ENCODE assay signal across 15 cellular contexts in genomic region chr21:41929248-41929647, GRCh38. TPM values are rescaled to one million over a fixed set of nuclear protein-coding genes. Genes with fewer than 3 reads are reported as not detected.
DNase-seq lines count a peak whose midpoint lies in the region; ATAC-seq and TF ChIP-seq lines count a peak whose summit lies in the region.
"Had no signal": no experiment of that assay in that cellular context is flagged by ENCODE, and none has a peak within 500 bp of the region (broad histone marks: within the 10 kb centered on the region; RNA-seq: fewer than 3 reads in every experiment).

No MANE protein-coding gene starts in this region.

- peak in 2 of 7 donors; percentile 11 to 22 for DNase-seq in adrenal gland
- no peak for DNase-seq in mesothelial cell of epicardium (ENCODE audit: low spot score in 2 of 2, unreplicated experiment in 2 of 2)
- DNase-seq in HFFc6 = no peak
- DNase-seq in SW 1271 (lab: John Stamatoyannopoulos, UW) = no peak
- DNase-seq in PC-9 = no peak
- DNase-seq: activated CD8-positive, alpha-beta memory T cell treated with anti-CD3 and anti-CD28 coated beads, Interleukin-2, amount 50 U/mL, for 4 hours; activated naive CD4-positive, alpha-beta T cell; erythroblast; heart left ventricle; mesendoderm; NCI-H774 had no signal

- POLR2A ChIA-PET in PC-9 (lab: Charles Lee; ENCODE audit: unreplicated experiment) = no interaction called here

- H3K4me3 Mint-ChIP-seq in IgD-negative memory B cell = peak overlapping the region in 2 of 4 donors; percentile 22 to 63
- no peak overlapping the region for H3K4me3 Mint-ChIP-seq in mesothelial cell of epicardium
- H3K4me3 Mint-ChIP-seq in HFFc6 = no peak overlapping the region

- H3K27me3 ChIP-seq in BLaER1 treated with 17β-estradiol and CSF1 and Interleukin-3, amounts not matched to agents 10 nM and 100 nM = no peaks in the 10 kb centered on the region
- no peaks in the 10 kb centered on the region for H3K27me3 ChIP-seq in adrenal gland
- H3K27me3 ChIP-seq in PC-9 (ENCODE audit: insufficient read depth, low read depth) = no peaks in the 10 kb centered on the region
- H3K27me3 ChIP-seq: body of pancreas, heart left ventricle had no signal

- peak overlapping the region in 2 of 11 experiments; percentile 2 to 63; a peak in 3 of 22 replicates for H3K9ac ChIP-seq in BLaER1 treated with 17β-estradiol and CSF1 and Interleukin-3, amounts not matched to agents 10 nM and 100 nM

- no peaks in the 10 kb centered on the region for H3K9me3 ChIP-seq in BLaER1 treated with 17β-estradiol and CSF1 and Interleukin-3, amounts not matched to agents 10 nM and 100 nM (replicated peaks in 1 of 11)
- H3K9me3 ChIP-seq in adrenal gland (replicated peaks in 1 of 3) (no peaks in the 10 kb centered on the region), PC-9 (ENCODE audit: insufficient read depth, low read depth) (no peaks in the 10 kb centered on the region)
- H3K9me3 ChIP-seq: body of pancreas, heart left ventricle had no signal

- WGBS in adrenal gland, 4 donors = 60 to 80% (median 73%) methylated on average over 1 to 5 of the region's 5 CpGs

- peak overlapping the region in 10 of 11 experiments; percentile 4 to 90 (median 86); a peak in 17 of 22 replicates for H3K27ac ChIP-seq in BLaER1 treated with 17β-estradiol and CSF1 and Interleukin-3, amounts not matched to agents 10 nM and 100 nM
- peak overlapping the region; percentile 1 to 96 (median 93) for H3K27ac ChIP-seq in adrenal gland
- no peak overlapping the region for H3K27ac ChIP-seq in PC-9

- H3K9me3 Mint-ChIP-seq in IgD-negative memory B cell (no peaks in the 10 kb centered on the region), mesothelial cell of epicardium (no peaks in the 10 kb centered on the region), HFFc6 (no peaks in the 10 kb centered on the region)

- ATAC-seq in HG03439 (IDR thresholded peaks at IDR 0.05; ENCODE audit: unreplicated experiment) = no peak
- ATAC-seq: body of pancreas had no signal

- H2AFZ ChIP-seq in PC-9 = no peak overlapping the region

- H3K27me3 Mint-ChIP-seq in IgD-negative memory B cell = peaks cover 9% of the 10 kb centered on the region
- H3K27me3 Mint-ChIP-seq in mesothelial cell of epicardium (ENCODE audit: low read depth) = no peaks in the 10 kb centered on the region
- H3K27me3 Mint-ChIP-seq in HFFc6 (ENCODE audit: insufficient read depth) = no peaks in the 10 kb centered on the region

- CTCF ChIA-PET in PC-9 (lab: Charles Lee) = no interaction called here

- no TSS peak for BruUV-seq in PC-9 (replicated peaks; lab: Mats Ljungman, UMichigan)

- no peaks in the 10 kb centered on the region for H3K36me3 ChIP-seq in BLaER1 treated with 17β-estradiol and CSF1 and Interleukin-3, amounts not matched to agents 10 nM and 100 nM
- no peaks in the 10 kb centered on the region for H3K36me3 ChIP-seq in adrenal gland (replicated peaks in 1 of 2)
- no peaks in the 10 kb centered on the region for H3K36me3 ChIP-seq in PC-9 (ENCODE audit: low read depth)
- H3K36me3 ChIP-seq: heart left ventricle had no signal

- no peaks in the 10 kb centered on the region for H3K9me2 ChIP-seq in PC-9 (ENCODE audit: insufficient read depth)

- TF ChIP-seq CTCF in adrenal gland (IDR thresholded peaks at IDR 0.05) (no peak), mesothelial cell of epicardium (IDR thresholded peaks at IDR 0.05; ENCODE audit: unreplicated experiment) (no peak), HFFc6 (IDR thresholded peaks at IDR 0.05) (no peak), PC-9 (conservative IDR thresholded peaks at IDR 0.05) (no peak)

- H4K20me1 ChIP-seq in BLaER1 treated with 17β-estradiol and CSF1 and Interleukin-3, amounts not matched to agents 10 nM and 100 nM = 0 out of 22 replicates have a peak, but pooled peaks cover 0 to 5% (median 0%) of the 10 kb centered on the region in 11 experiments
- H4K20me1 ChIP-seq in PC-9 (ENCODE audit: insufficient read depth) = no peaks in the 10 kb centered on the region

- 0 out of 20 replicates have a peak overlapping the region, but pooled peaks of 1 of the 10 experiments have one; percentile 32 for H3K4me3 ChIP-seq in BLaER1 treated with 17β-estradiol and CSF1 and Interleukin-3, amounts not matched to agents 10 nM and 100 nM
- H3K4me3 ChIP-seq in adrenal gland (no peak overlapping the region), PC-9 (no peak overlapping the region)
- H3K4me3 ChIP-seq: body of pancreas, heart left ventricle had no signal

- H3K36me3 Mint-ChIP-seq in IgD-negative memory B cell (peaks cover 1% of the 10 kb centered on the region), mesothelial cell of epicardium (no peaks in the 10 kb centered on the region), HFFc6 (ENCODE audit: low read depth) (no peaks in the 10 kb centered on the region)

- H3K4me1 Mint-ChIP-seq in IgD-negative memory B cell = peaks cover 36 to 49% (median 43%) of the 10 kb centered on the region in 3 donors
- H3K4me1 Mint-ChIP-seq in mesothelial cell of epicardium = peaks cover 55% of the 10 kb centered on the region
- peaks cover 48% of the 10 kb centered on the region for H3K4me1 Mint-ChIP-seq in HFFc6 (ENCODE audit: low read depth)

- H3K4me1 ChIP-seq in BLaER1 treated with 17β-estradiol and CSF1 and Interleukin-3, amounts not matched to agents 10 nM and 100 nM = peaks cover 85 to 92% (median 88%) of the 10 kb centered on the region in 10 experiments
- peaks cover 63 to 97% of the 10 kb centered on the region in 2 donors for H3K4me1 ChIP-seq in adrenal gland (replicated peaks in 1 of 2)
- no peaks in the 10 kb centered on the region for H3K4me1 ChIP-seq in PC-9 (replicated peaks; ENCODE audit: insufficient read depth)

- H3K4me2 ChIP-seq in BLaER1 treated with 17β-estradiol and CSF1 and Interleukin-3, amounts not matched to agents 10 nM and 100 nM = peak overlapping the region; percentile 79 to 97 (median 92)
- no peak overlapping the region for H3K4me2 ChIP-seq in PC-9

- H3K27ac Mint-ChIP-seq in IgD-negative memory B cell (peak overlapping the region; percentile 23 to 95 (median 40)), mesothelial cell of epicardium (peak overlapping the region; percentile 25), HFFc6 (no peak overlapping the region)

- no peaks in the 10 kb centered on the region for H3K79me2 ChIP-seq in PC-9 (ENCODE audit: low read depth)

- no peaks in the 10 kb centered on the region for H3F3A ChIP-seq in PC-9 (ENCODE audit: insufficient read depth, low read depth)

- no peak for TF ChIP-seq POLR2A in adrenal gland (IDR thresholded peaks at IDR 0.05)

- intact Hi-C loops in adrenal gland (cut with DNase I) (no loop called here), PC-9 (cut with micrococcal nuclease; ENCODE audit: unreplicated experiment) (no loop called here)

RNA-seq across cellular contexts. Expression of gene C2CD2, which starts 24.6 kb away (rescaled TPM):
- polyA plus RNA-seq in IgD-negative memory B cell (3.5 TPM), adrenal gland (100 to 1,000 TPM; 175 to 284 (median 180) TPM)
- total RNA-seq in adrenal gland (100 to 1,000 TPM; 233 to 439 (median 302) TPM), mesothelial cell of epicardium (29.7 to 31.6 TPM (median 31.1 TPM) in 3 replicates), PC-9 (2021) (26.8 and 27.9 TPM in 2 replicates)
- total RNA-seq in HFFc6 (2021; fragmentation: NEBNext Ultra II Directional; extraction: Animal tissue kit (Norgen Biotek cat#: 25700)) = 10 to 100 TPM; 14.4 to 19.9 (median 17.2) TPM

RNA-seq across cellular contexts. Expression of gene PRDM15, which starts 50.1 kb away (rescaled TPM):
- polyA plus RNA-seq in IgD-negative memory B cell (5.6 TPM), adrenal gland (1 to 10 TPM; 2.9 to 6.4 (median 3.5) TPM)
- total RNA-seq in adrenal gland (1 to 10 TPM; 3.4 to 6.7 (median 4.0) TPM), mesothelial cell of epicardium (9.7 to 12.0 TPM (median 10.9 TPM) in 3 replicates), PC-9 (2021) (8.8 and 8.9 TPM in 2 replicates)
- total RNA-seq in HFFc6 (2021; fragmentation: NEBNext Ultra II Directional; extraction: Animal tissue kit (Norgen Biotek cat#: 25700)) = 1 to 10 TPM; 3.4 to 4.9 (median 4.0) TPM
